Comparison of ENCODE assay signal across 21 cellular contexts in genomic region chr14:58979325-58979724, GRCh38.
DNase-seq lines count a peak whose midpoint lies in the region; ATAC-seq, FAIRE-seq and TF ChIP-seq lines count a peak whose summit lies in the region.
"Had no signal": no experiment of that assay in that cellular context is flagged by ENCODE, and none has a peak within 500 bp of the region (broad histone marks: within the 10 kb centered on the region; RNA-seq: fewer than 3 reads in every experiment).

No MANE protein-coding gene starts in this region.

- H3K79me1 ChIP-seq in H1 (ENCODE audit: low read depth, low read length) (no peaks in the 10 kb centered on the region), mesenchymal stem cell (replicated peaks; ENCODE audit: low read length, poor library complexity, severe bottlenecking) (no peaks in the 10 kb centered on the region)

- H3K36me3 ChIP-seq in H1 (ENCODE audit: control insufficient read depth in 2 of 4, insufficient read depth in 4 of 4, low read length in 3 of 4) (no peaks in the 10 kb centered on the region), mesenchymal stem cell (ENCODE audit: control insufficient read depth in 1 of 2, insufficient read depth in 2 of 2, low read depth in 1 of 2, low read length in 2 of 2) (no peaks in the 10 kb centered on the region), gastroesophageal sphincter (no peaks in the 10 kb centered on the region)

- no peak overlapping the region for H4K5ac ChIP-seq in H1 (ENCODE audit: insufficient read length, low read depth, low read length)

- TF ChIP-seq RAD21 in H1 (IDR thresholded peaks at IDR 0.05 in 1 of 2, conservative IDR thresholded peaks at IDR 0.05 in 1 of 2; ENCODE audit: low read depth in 2 of 2, low read length in 2 of 2), result no peak

- H3K4me3 ChIP-seq in H1 (ENCODE audit: extremely low read depth in 1 of 4, insufficient read depth in 2 of 4, low read depth in 3 of 4, low read length in 4 of 4) (no peak overlapping the region), mesenchymal stem cell (ENCODE audit: insufficient read depth in 1 of 2, low read depth in 1 of 2, low read length in 2 of 2) (no peak overlapping the region), gastroesophageal sphincter (no peak overlapping the region)
- H3K4me3 ChIP-seq: GM23248 had no signal

- no peaks in the 10 kb centered on the region for H3K27me3 ChIP-seq in H1 (replicated peaks in 1 of 4; ENCODE audit: control insufficient read depth in 3 of 4, extremely low read depth in 1 of 4, insufficient read depth in 3 of 4, low read length in 3 of 4)
- H3K27me3 ChIP-seq in mesenchymal stem cell (ENCODE audit: control insufficient read depth in 1 of 2, insufficient read depth in 1 of 2, low read length in 2 of 2), result peaks cover 0 to 18% of the 10 kb centered on the region in 2 experiments
- H3K27me3 ChIP-seq in gastroesophageal sphincter, result no peaks in the 10 kb centered on the region

- no peak overlapping the region for H4K91ac ChIP-seq in H1 (replicated peaks; ENCODE audit: insufficient read length, low read length)
- no peak overlapping the region for H4K91ac ChIP-seq in mesenchymal stem cell (ENCODE audit: low read length)

- no peak overlapping the region for H3K56ac ChIP-seq in H1 (replicated peaks; ENCODE audit: insufficient read length, low read depth, low read length)

- WGBS in H1 (ENCODE audit: extremely low coverage in 1 of 2, insufficient coverage in 1 of 2, insufficient read length in 1 of 2, insufficient replicate concordance in 2 of 2, low coverage in 1 of 2, low lambda C conversion rate in 2 of 2, missing lambda C conversion rate in 1 of 2), 2 experiments, result 93% methylated on average over 6 of the region's 6 CpGs; no CpG with 5 or more reads in 1 of the 2 experiments
- WGBS in mesenchymal stem cell, result 92% methylated on average over 4 of the region's 6 CpGs
- 68 to 82% methylated on average over 2 to 6 of the region's 6 CpGs for WGBS in gastroesophageal sphincter (ENCODE audit: low coverage in 1 of 2), 2 donors

- H3K79me2 ChIP-seq in H1 (ENCODE audit: control insufficient read depth in 1 of 2, insufficient read depth in 2 of 2, low read length in 2 of 2), result no peaks in the 10 kb centered on the region

- H2BK5ac ChIP-seq in H1 (ENCODE audit: low read depth, low read length) (no peak overlapping the region), mesenchymal stem cell (ENCODE audit: low read depth, low read length, poor library complexity, severe bottlenecking) (no peak overlapping the region)

- H3K23ac ChIP-seq in H1 (ENCODE audit: insufficient read length) (no peak overlapping the region), mesenchymal stem cell (ENCODE audit: low read length in 2 of 2) (no peak overlapping the region)

- H3K14ac ChIP-seq in H1 (ENCODE audit: insufficient read length) (no peak overlapping the region), mesenchymal stem cell (ENCODE audit: low read length in 2 of 2) (peak overlapping the region in 1 of 2 experiments; percentile 15)

- H2AFZ ChIP-seq in H1 (ENCODE audit: low read length) (0 out of 2 replicates have a peak overlapping the region, but pooled peaks have one; percentile 80), mesenchymal stem cell (ENCODE audit: low read depth, low read length) (no peak overlapping the region)
- H2AFZ ChIP-seq: GM23248 had no signal

- no peak for TF ChIP-seq POLR2A in H1 (IDR thresholded peaks at IDR 0.05; ENCODE audit: control extremely low read depth in 1 of 2, low read depth in 2 of 2, low read length in 2 of 2)
- TF ChIP-seq POLR2A in gastroesophageal sphincter (IDR thresholded peaks at IDR 0.05), result no peak

- H3K4me1 ChIP-seq in H1 (replicated peaks in 1 of 4; ENCODE audit: control insufficient read depth in 3 of 4, insufficient read depth in 4 of 4, low read length in 3 of 4), result no peaks in the 10 kb centered on the region
- no peaks in the 10 kb centered on the region for H3K4me1 ChIP-seq in mesenchymal stem cell (ENCODE audit: control insufficient read depth, insufficient read depth, low read depth, low read length)
- no peaks in the 10 kb centered on the region for H3K4me1 ChIP-seq in gastroesophageal sphincter
- H3K4me1 ChIP-seq: Caco-2 had no signal

- ATAC-seq in gastroesophageal sphincter, result no peak

- H4K20me1 ChIP-seq in H1 (replicated peaks in 1 of 2; ENCODE audit: control insufficient read depth in 1 of 2, insufficient read depth in 2 of 2, low read length in 2 of 2), result no peaks in the 10 kb centered on the region

- POLR2A ChIA-PET in H1 (lab: Charles Lee; ENCODE audit: partially characterized antibody), result no interaction called here

- DNase-seq in NCI-H146 treated with DMSO at 0.1 percent for 48 hours (lab: John Stamatoyannopoulos, UW; ENCODE audit: unreplicated experiment) (peak; percentile 22), H1 (ENCODE audit: low read depth in 1 of 2, low spot score in 2 of 2) (no peak), mesenchymal stem cell (no peak), progenitor cell of endocrine pancreas (ENCODE audit: low spot score, unreplicated experiment) (no peak), GOT3 (lab: John Stamatoyannopoulos, UW) (no peak), COLO668 (lab: John Stamatoyannopoulos, UW; ENCODE audit: unreplicated experiment) (no peak)
- DNase-seq: Caco-2; CD4-positive, CD25-positive, alpha-beta regulatory T cell; DMS 273 treated with DMSO at 0.1 percent for 48 hours; DMS79 treated with DMSO at 0.1 percent for 48 hours; GM23248; NCI-H1092 treated with DMSO at 0.1 percent for 48 hours; NCI-H1694; NCI-H2171 treated with DMSO at 0.1 percent for 48 hours; NCI-H524 treated with DMSO at 0.1 percent for 48 hours; OCI-M1; SHP77 treated with DMSO at 0.1 percent for 48 hours; SK-N-SH had no signal

- H3K4me2 ChIP-seq in H1 (ENCODE audit: insufficient read depth in 1 of 2, low read depth in 2 of 2, low read length in 2 of 2), result no peak overlapping the region
- H3K4me2 ChIP-seq in mesenchymal stem cell (ENCODE audit: low read length, poor library complexity, severe bottlenecking), result no peak overlapping the region
- H3K4me2 ChIP-seq: KMS-11, SK-N-SH had no signal

- H3K27ac Mint-ChIP-seq in progenitor cell of endocrine pancreas, result peak overlapping the region; percentile 26
- H3K27ac Mint-ChIP-seq: CD4-positive, CD25-positive, alpha-beta regulatory T cell had no signal

- no peak overlapping the region for H3K4ac ChIP-seq in H1 (replicated peaks; ENCODE audit: insufficient read length, low read depth, low read length)
- peak overlapping the region; percentile 40 for H3K4ac ChIP-seq in mesenchymal stem cell (ENCODE audit: low read depth in 1 of 2, low read length in 2 of 2)

- peaks cover 35% of the 10 kb centered on the region for H3K4me1 Mint-ChIP-seq in progenitor cell of endocrine pancreas (ENCODE audit: low read depth)
- H3K4me1 Mint-ChIP-seq: CD4-positive, CD25-positive, alpha-beta regulatory T cell had no signal

- no peak overlapping the region for H2BK20ac ChIP-seq in H1 (ENCODE audit: low read length)

- H3K9ac ChIP-seq in H1 (replicated peaks in 1 of 4; ENCODE audit: extremely low read depth in 1 of 4, low read depth in 3 of 4, low read length in 3 of 4) (no peak overlapping the region), mesenchymal stem cell (ENCODE audit: low read length) (no peak overlapping the region)
- H3K9ac ChIP-seq: GM23248, KMS-11, SK-N-SH had no signal

- H3K27ac ChIP-seq in H1 (ENCODE audit: low read depth, low read length), result no peak overlapping the region
- no peak overlapping the region for H3K27ac ChIP-seq in mesenchymal stem cell (ENCODE audit: low read length, poor library complexity, severe bottlenecking)
- no peak overlapping the region for H3K27ac ChIP-seq in gastroesophageal sphincter
- H3K27ac ChIP-seq: GM23248, KMS-11 had no signal

- H3K9me3 ChIP-seq in H1 (ENCODE audit: insufficient read depth in 2 of 2, low read depth in 1 of 2, low read length in 1 of 2) (no peaks in the 10 kb centered on the region), mesenchymal stem cell (ENCODE audit: control insufficient read depth, low read length) (peaks cover 6% of the 10 kb centered on the region), gastroesophageal sphincter (no peaks in the 10 kb centered on the region)
- H3K9me3 ChIP-seq: Caco-2, SK-N-SH had no signal

- FAIRE-seq in H1 (lab: Jason Lieb, UNC), result no peak
- FAIRE-seq: GM12891 had no signal

- H3K18ac ChIP-seq in H1 (ENCODE audit: extremely low read depth, low read length), result no peak overlapping the region
- peak overlapping the region; percentile 59 to 70 for H3K18ac ChIP-seq in mesenchymal stem cell (ENCODE audit: low read depth in 1 of 2, low read length in 2 of 2)

- TF ChIP-seq CTCF in H1 (IDR thresholded peaks at IDR 0.05; ENCODE audit: control extremely low read depth in 1 of 3, insufficient read depth in 1 of 3, low read depth in 1 of 3, low read length in 3 of 3) (no peak), progenitor cell of endocrine pancreas (IDR thresholded peaks at IDR 0.05; ENCODE audit: unreplicated experiment) (no peak), gastroesophageal sphincter (IDR thresholded peaks at IDR 0.05) (no peak)

- CTCF ChIA-PET in H1 (lab: Charles Lee; ENCODE audit: partially characterized antibody), result interaction anchor here (0.6 kb wide), 1 partner anchor 428 kb away, joined by 3 read pairs; no protein-coding TSS in a partner anchor

- no peak overlapping the region for H2BK15ac ChIP-seq in H1 (ENCODE audit: low read length)
- H2BK15ac ChIP-seq in mesenchymal stem cell (ENCODE audit: low read depth, poor library complexity, severe bottlenecking), result no peak overlapping the region

- H3K4me3 Mint-ChIP-seq in progenitor cell of endocrine pancreas (ENCODE audit: low read depth), result no peak overlapping the region
- H3K4me3 Mint-ChIP-seq: CD4-positive, CD25-positive, alpha-beta regulatory T cell had no signal

- no peaks in the 10 kb centered on the region for H3K9me3 Mint-ChIP-seq in progenitor cell of endocrine pancreas (ENCODE audit: low read depth)

- H2AK5ac ChIP-seq in H1 (ENCODE audit: low read depth, low read length) (no peak overlapping the region), mesenchymal stem cell (ENCODE audit: low read length, severe bottlenecking) (no peak overlapping the region)

- H4K8ac ChIP-seq in H1 (ENCODE audit: extremely low read depth, insufficient read depth, low read length), result no peak overlapping the region; the same call in 1 of the 2 replicates
- H4K8ac ChIP-seq in mesenchymal stem cell (ENCODE audit: low read length), result no peak overlapping the region

- H3K23me2 ChIP-seq in H1 (ENCODE audit: low read depth, low read length), result no peaks in the 10 kb centered on the region

- no peaks in the 10 kb centered on the region for H3K36me3 Mint-ChIP-seq in progenitor cell of endocrine pancreas (ENCODE audit: insufficient read depth)
- H3K36me3 Mint-ChIP-seq: CD4-positive, CD25-positive, alpha-beta regulatory T cell had no signal

- no peak overlapping the region for H2BK120ac ChIP-seq in H1 (replicated peaks; ENCODE audit: low read depth, low read length)
- H2BK120ac ChIP-seq in mesenchymal stem cell (ENCODE audit: low read depth, low read length), result peak overlapping the region; percentile 27

- H2BK12ac ChIP-seq in H1 (ENCODE audit: low read depth, low read length) (no peak overlapping the region), mesenchymal stem cell (ENCODE audit: low read length in 2 of 2) (peak overlapping the region; percentile 83 to 97)

- H3K27me3 Mint-ChIP-seq in progenitor cell of endocrine pancreas, result no peaks in the 10 kb centered on the region

- TF ChIP-seq EP300 in H1 (IDR thresholded peaks at IDR 0.05; ENCODE audit: borderline replicate concordance in 1 of 2, low read depth in 2 of 2, low read length in 2 of 2) (no peak), gastroesophageal sphincter (IDR thresholded peaks at IDR 0.05) (no peak)
